In genomic region chr6:81148726-81149125, GRCh38 we compare ENCODE assay signal across 30 cellular contexts.
"Had no signal": no experiment of that assay in that cellular context is flagged by ENCODE, and none has a peak within 500 bp of the region (broad histone marks: within the 10 kb centered on the region; RNA-seq: fewer than 3 reads in every experiment).

No MANE protein-coding gene starts in this region.

- H3K36me3 ChIP-seq: ascending aorta, esophagus squamous epithelium, gastroesophageal sphincter, pancreas, prostate gland, sigmoid colon, uterus had no signal

- H3K9me3 ChIP-seq: pancreas, prostate gland, sigmoid colon had no signal

- H3K36me3 Mint-ChIP-seq: activated naive CD8-positive, alpha-beta T cell; stimulated activated memory B cell treated with anti-CD40 and anti-IgM and Interleukin-4, amounts not matched to agents 10 μg/mL and 1 μg/mL and 100 μg/mL, for 72 hours; type B pancreatic cell had no signal

- H3K4me1 Mint-ChIP-seq: activated CD4-positive, alpha-beta T cell treated with anti-CD3 and anti-CD28 coated beads for 36 hours; central memory CD8-positive, alpha-beta T cell; nephron; stimulated activated memory B cell treated with anti-CD40 and anti-IgM and Interleukin-4, amounts not matched to agents 10 μg/mL and 1 μg/mL and 100 μg/mL, for 72 hours; stimulated activated naive CD8-positive, alpha-beta T cell treated with anti-CD3 and anti-CD28 coated beads, Interleukin-15, amount 100 ng/mL, for 72 hours; T-helper 17 cell had no signal

- ATAC-seq: activated CD4-positive, alpha-beta T cell treated with anti-CD3 and anti-CD28 coated beads for 36 hours; activated T-cell treated with anti-CD3 and anti-CD28 coated beads, Interleukin-2, amount 50 U/mL, for 72 hours; gastroesophageal sphincter; left colon; stimulated activated memory B cell treated with anti-CD40 and anti-IgM and Interleukin-4, amounts not matched to agents 10 μg/mL and 1 μg/mL and 100 μg/mL, for 72 hours; stimulated activated naive CD8-positive, alpha-beta T cell treated with anti-CD3 and anti-CD28 coated beads, Interleukin-15, amount 100 ng/mL, for 72 hours; T-helper 17 cell had no signal

- H3K27ac ChIP-seq: ascending aorta, esophagus squamous epithelium, gastroesophageal sphincter, hepatocyte, pancreas, prostate gland, sigmoid colon, uterus had no signal

- H3K9me3 Mint-ChIP-seq: type B pancreatic cell had no signal

- H3K79me2 ChIP-seq: hepatocyte had no signal

- H3K27me3 Mint-ChIP-seq: activated CD4-positive, alpha-beta T cell treated with anti-CD3 and anti-CD28 coated beads for 36 hours; activated naive CD8-positive, alpha-beta T cell; central memory CD8-positive, alpha-beta T cell; stimulated activated memory B cell treated with anti-CD40 and anti-IgM and Interleukin-4, amounts not matched to agents 10 μg/mL and 1 μg/mL and 100 μg/mL, for 72 hours; stimulated activated naive CD8-positive, alpha-beta T cell treated with anti-CD3 and anti-CD28 coated beads, Interleukin-15, amount 100 ng/mL, for 72 hours; T-helper 17 cell; type B pancreatic cell had no signal

- H3K27me3 ChIP-seq: ascending aorta, esophagus squamous epithelium, gastroesophageal sphincter, hepatocyte, pancreas, sigmoid colon, uterus had no signal

- H3K4me1 ChIP-seq: ascending aorta, esophagus squamous epithelium, gastroesophageal sphincter, pancreas, prostate gland, sigmoid colon, uterus had no signal

- H3K4me2 ChIP-seq: hepatocyte had no signal

- H3K27ac Mint-ChIP-seq: activated CD4-positive, alpha-beta T cell treated with anti-CD3 and anti-CD28 coated beads for 36 hours; activated naive CD8-positive, alpha-beta T cell; activated T-cell treated with anti-CD3 and anti-CD28 coated beads, Interleukin-2, amount 50 U/mL, for 72 hours; nephron; stimulated activated memory B cell treated with anti-CD40 and anti-IgM and Interleukin-4, amounts not matched to agents 10 μg/mL and 1 μg/mL and 100 μg/mL, for 72 hours; stimulated activated naive CD8-positive, alpha-beta T cell treated with anti-CD3 and anti-CD28 coated beads, Interleukin-15, amount 100 ng/mL, for 72 hours; T-helper 17 cell; type B pancreatic cell had no signal

- H2AFZ ChIP-seq: hepatocyte had no signal

- DNase-seq: activated CD4-positive, alpha-beta T cell treated with anti-CD3 and anti-CD28 coated beads for 36 hours; activated CD4-positive, alpha-beta T cell treated with anti-CD3 and anti-CD28 coated beads, Interleukin-2, amount 50 U/mL, for 4 hours; activated naive CD4-positive, alpha-beta T cell treated with Interleukin-2 at 50 U/mL for 16 hours; activated T-cell treated with anti-CD3 and anti-CD28 coated beads for 4 hours; activated T-cell treated with anti-CD3 and anti-CD28 coated beads, Interleukin-2, amount 50 U/mL, for 72 hours; dermis blood vessel endothelial cell; effector CD4-positive, alpha-beta T cell; esophagus squamous epithelium; left colon; mammary epithelial cell; pancreas; sigmoid colon; small intestine; stimulated activated CD4-positive, alpha-beta T cell treated with anti-CD3 and anti-CD28 coated beads, Interleukin-1b, Interleukin-23, amount 100 ng/mL, for 48 hours; stimulated activated CD4-positive, alpha-beta T cell treated with anti-CD3 and anti-CD28 coated beads, Interleukin-4, amount 100 ng/mL, for 4 hours; stimulated activated CD8-positive, alpha-beta memory T cell treated with anti-CD3 and anti-CD28 coated beads, Interleukin-4, amount 100 ng/mL, for 48 hours; stimulated activated naive CD8-positive, alpha-beta T cell treated with anti-CD3 and anti-CD28 coated beads, Interleukin-15, amount 100 ng/mL, for 72 hours; substantia nigra; T-helper 17 cell; T1000; uterus had no signal

- H3K4me3 Mint-ChIP-seq: activated CD4-positive, alpha-beta T cell treated with anti-CD3 and anti-CD28 coated beads for 36 hours; activated naive CD8-positive, alpha-beta T cell; activated T-cell treated with anti-CD3 and anti-CD28 coated beads, Interleukin-2, amount 50 U/mL, for 72 hours; central memory CD8-positive, alpha-beta T cell; nephron; stimulated activated memory B cell treated with anti-CD40 and anti-IgM and Interleukin-4, amounts not matched to agents 10 μg/mL and 1 μg/mL and 100 μg/mL, for 72 hours; stimulated activated naive CD8-positive, alpha-beta T cell treated with anti-CD3 and anti-CD28 coated beads, Interleukin-15, amount 100 ng/mL, for 72 hours; T-helper 17 cell; type B pancreatic cell had no signal

- H3K4me3 ChIP-seq: ascending aorta, esophagus squamous epithelium, gastroesophageal sphincter, hepatocyte, pancreas, prostate gland, sigmoid colon, uterus had no signal
